Comparison of ENCODE assay signal across 19 cellular contexts in the genomic region with DNA sequence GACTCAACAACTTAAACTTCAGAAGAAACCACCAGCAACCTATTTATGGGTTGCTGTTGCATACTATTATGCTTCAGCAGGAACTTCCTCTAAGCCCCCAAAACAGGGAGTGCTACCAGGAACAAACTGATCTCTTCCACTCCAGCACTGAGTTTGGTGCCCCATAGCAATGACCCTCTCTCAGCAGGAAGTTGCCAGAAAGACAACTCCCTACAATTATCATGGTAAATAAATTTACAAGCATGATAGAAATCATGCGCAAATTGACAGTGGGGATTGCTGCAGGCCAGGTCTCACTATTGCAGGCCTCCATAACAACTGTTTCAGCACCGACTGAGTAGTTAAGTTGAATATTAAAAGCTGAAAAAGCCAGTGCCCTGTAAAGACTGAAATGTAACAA.
DNase-seq lines count a peak whose midpoint lies in the region; ATAC-seq and TF ChIP-seq lines count a peak whose summit lies in the region.
"Had no signal": no experiment of that assay in that cellular context is flagged by ENCODE, and none has a peak within 500 bp of the region (broad histone marks: within the 10 kb centered on the region; RNA-seq: fewer than 3 reads in every experiment).

No MANE protein-coding gene starts in this region.

- peaks cover 42% of the 10 kb centered on the region for H3K9me3 Mint-ChIP-seq in WTC11

- no peak for TF ChIP-seq CTCF in C4-2B (conservative IDR thresholded peaks at IDR 0.05)
- no peak for TF ChIP-seq CTCF in WTC11 (IDR thresholded peaks at IDR 0.05)
- TF ChIP-seq CTCF in thyroid gland (IDR thresholded peaks at IDR 0.05) = no peak

- ATAC-seq in WTC11 = peak; percentile 94
- no peak for ATAC-seq in HG03439 (IDR thresholded peaks at IDR 0.05; ENCODE audit: unreplicated experiment)
- no peak for ATAC-seq in HG03280 (IDR thresholded peaks at IDR 0.05; ENCODE audit: unreplicated experiment)
- no peak for ATAC-seq in HG03521 (IDR thresholded peaks at IDR 0.05; ENCODE audit: unreplicated experiment)
- ATAC-seq: CD8-positive, alpha-beta T cell had no signal

- no peak overlapping the region for H3K4me3 Mint-ChIP-seq in WTC11
- H3K4me3 Mint-ChIP-seq: CD8-positive, alpha-beta T cell had no signal

- POLR2A ChIA-PET in WTC11 (lab: Charles Lee) = no interaction called here

- H3K4me1 ChIP-seq in thyroid gland = no peaks in the 10 kb centered on the region
- H3K4me1 ChIP-seq: SJCRH30 had no signal

- CTCF ChIA-PET in WTC11 (lab: Charles Lee) = no interaction called here

- H3K9me3 ChIP-seq in thyroid gland = no peaks in the 10 kb centered on the region
- H3K9me3 ChIP-seq: SJCRH30 had no signal

- 69 to 73% methylated on average over 2 of the region's 2 CpGs for whole genome bisulfite sequencing in thyroid gland, 2 donors

- H3K27ac ChIP-seq in C4-2B (peak overlapping the region; percentile 17; the same call in 1 of the 2 replicates), thyroid gland (no peak overlapping the region)
- H3K27ac ChIP-seq: KMS-11, SJCRH30 had no signal

- H3K4me1 Mint-ChIP-seq in WTC11 = peaks cover 30% of the 10 kb centered on the region

- no peaks in the 10 kb centered on the region for H3K27me3 ChIP-seq in thyroid gland
- H3K27me3 ChIP-seq: SJCRH30 had no signal

- no peak overlapping the region for H3K4me3 ChIP-seq in thyroid gland (replicated peaks in 1 of 3)
- H3K4me3 ChIP-seq: SJCRH30 had no signal

- intact Hi-C loops in thyroid gland (cut with DNase I) = no loop called here

- no peaks in the 10 kb centered on the region; the same call in none of the 2 replicates for H3K27me3 Mint-ChIP-seq in WTC11 (ENCODE audit: low read depth)

- peak overlapping the region; percentile 89 for H3K27ac Mint-ChIP-seq in WTC11
- H3K27ac Mint-ChIP-seq: CD8-positive, alpha-beta T cell had no signal

- TF ChIP-seq POLR2A in thyroid gland (IDR thresholded peaks at IDR 0.05) = no peak

- H3K36me3 Mint-ChIP-seq in WTC11 = peaks cover 43% of the 10 kb centered on the region
- H3K36me3 Mint-ChIP-seq: CD8-positive, alpha-beta T cell had no signal

- DNase-seq in HT-29 (ENCODE audit: low spot score) (peak; percentile 9), NCI-H69 (lab: John Stamatoyannopoulos, UW) (peak; percentile 75), WTC11 (ENCODE audit: low spot score) (no peak), thyroid gland (no peak)
- DNase-seq: CD8-positive, alpha-beta T cell; DMS79; H7; NCI-H1105; NCI-H2171 treated with DMSO at 0.1 percent for 48 hours; NCI-H446; NCI-H526 treated with DMSO at 0.1 percent for 48 hours; NK-92 treated with Interleukin-12 subunit alpha and Interleukin-12 subunit beta, amount 100 ng/mL, for 24 hours; RPMI8226; SJCRH30 had no signal

- no peaks in the 10 kb centered on the region for H3K36me3 ChIP-seq in thyroid gland
- H3K36me3 ChIP-seq: SJCRH30 had no signal

TF ChIP-seq in WTC11, 78 proteins besides CTCF, POLR2A, EP300 and RAD21:
- TF ChIP-seq ZNF138 (CRISPR knock-in tag; conservative IDR thresholded peaks at IDR 0.05) (no peak), MXD4 (CRISPR knock-in tag; IDR thresholded peaks at IDR 0.05; ENCODE audit: borderline replicate concordance) (no peak), NR1H2 (CRISPR knock-in tag; IDR thresholded peaks at IDR 0.05) (no peak), ZBTB21 (CRISPR knock-in tag; IDR thresholded peaks at IDR 0.05; ENCODE audit: borderline replicate concordance) (no peak), ZNF232 (CRISPR knock-in tag; IDR thresholded peaks at IDR 0.05) (peak; percentile 55; the same call in 1 of the 2 replicates), GTF2I (CRISPR knock-in tag; conservative IDR thresholded peaks at IDR 0.05) (no peak), SMAD3 (CRISPR knock-in tag; IDR thresholded peaks at IDR 0.05; ENCODE audit: borderline replicate concordance) (peak; percentile 51; the same call in 1 of the 2 replicates), ETV6 (CRISPR knock-in tag; IDR thresholded peaks at IDR 0.05) (peak; percentile 92; the same call in 1 of the 2 replicates), OVOL2 (CRISPR knock-in tag; IDR thresholded peaks at IDR 0.05; ENCODE audit: borderline replicate concordance) (no peak), FOXK1 (CRISPR knock-in tag; IDR thresholded peaks at IDR 0.05) (no peak), ZNF317 (CRISPR knock-in tag; IDR thresholded peaks at IDR 0.05; ENCODE audit: borderline replicate concordance, low read depth) (no peak), IRF2 (CRISPR knock-in tag; IDR thresholded peaks at IDR 0.05; ENCODE audit: borderline replicate concordance, low read depth) (no peak), CREM (CRISPR knock-in tag; IDR thresholded peaks at IDR 0.05) (no peak), SOX15 (CRISPR knock-in tag; IDR thresholded peaks at IDR 0.05) (no peak), NR3C1 (CRISPR knock-in tag; conservative IDR thresholded peaks at IDR 0.05; ENCODE audit: low read depth) (0 out of 2 replicates have a peak, but pooled peaks have one; percentile 62), HMGA2 (CRISPR knock-in tag; IDR thresholded peaks at IDR 0.05) (no peak)
- TF ChIP-seq, protein P1, sequence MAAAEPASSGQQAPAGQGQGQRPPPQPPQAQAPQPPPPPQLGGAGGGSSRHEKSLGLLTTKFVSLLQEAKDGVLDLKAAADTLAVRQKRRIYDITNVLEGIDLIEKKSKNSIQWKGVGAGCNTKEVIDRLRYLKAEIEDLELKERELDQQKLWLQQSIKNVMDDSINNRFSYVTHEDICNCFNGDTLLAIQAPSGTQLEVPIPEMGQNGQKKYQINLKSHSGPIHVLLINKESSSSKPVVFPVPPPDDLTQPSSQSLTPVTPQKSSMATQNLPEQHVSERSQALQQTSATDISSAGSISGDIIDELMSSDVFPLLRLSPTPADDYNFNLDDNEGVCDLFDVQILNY (CRISPR knock-in tag; IDR thresholded peaks at IDR 0.05) = no peak
- TF ChIP-seq, protein P2, sequence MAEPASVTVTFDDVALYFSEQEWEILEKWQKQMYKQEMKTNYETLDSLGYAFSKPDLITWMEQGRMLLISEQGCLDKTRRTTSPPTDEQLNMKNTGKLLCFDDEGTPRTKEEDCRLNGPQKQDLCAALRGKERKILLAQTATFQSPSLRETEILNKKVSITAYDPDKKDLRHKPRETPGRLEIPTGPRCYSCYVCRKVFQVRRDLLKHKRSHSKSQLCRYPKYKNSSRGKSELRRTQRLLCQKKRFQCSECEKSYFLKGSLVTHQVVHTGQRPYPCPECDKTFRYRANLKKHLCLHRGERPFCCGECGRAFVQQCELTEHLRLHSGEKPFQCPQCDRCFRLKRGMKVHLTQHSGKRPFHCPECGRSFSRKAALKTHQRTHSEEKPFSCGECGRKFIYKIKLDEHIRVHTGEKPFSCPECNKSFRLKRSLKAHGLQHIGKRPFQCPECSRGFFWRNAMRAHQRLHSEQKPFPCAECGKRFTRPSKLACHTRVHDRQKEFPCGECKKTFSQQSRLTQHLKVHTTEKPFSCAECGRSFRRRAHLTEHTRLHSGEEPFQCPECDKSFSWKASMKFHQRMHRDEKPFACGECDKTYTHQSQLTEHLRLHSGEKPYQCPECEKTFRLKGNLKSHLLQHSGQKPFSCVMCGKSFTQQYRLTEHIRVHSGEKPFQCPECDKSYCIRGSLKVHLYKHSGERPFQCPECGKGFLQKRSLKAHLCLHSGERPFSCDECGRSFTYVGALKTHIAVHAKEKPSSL (CRISPR knock-in tag; conservative IDR thresholded peaks at IDR 0.05) = no peak
- TF ChIP-seq, protein P3, sequence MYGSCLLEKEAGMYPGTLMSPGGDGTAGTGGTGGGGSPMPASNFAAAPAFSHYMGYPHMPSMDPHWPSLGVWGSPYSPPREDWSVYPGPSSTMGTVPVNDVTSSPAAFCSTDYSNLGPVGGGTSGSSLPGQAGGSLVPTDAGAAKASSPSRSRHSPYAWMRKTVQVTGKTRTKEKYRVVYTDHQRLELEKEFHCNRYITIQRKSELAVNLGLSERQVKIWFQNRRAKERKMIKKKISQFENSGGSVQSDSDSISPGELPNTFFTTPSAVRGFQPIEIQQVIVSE (CRISPR knock-in tag; IDR thresholded peaks at IDR 0.05; ENCODE audit: borderline replicate concordance) = no peak
- TF ChIP-seq, protein P4, sequence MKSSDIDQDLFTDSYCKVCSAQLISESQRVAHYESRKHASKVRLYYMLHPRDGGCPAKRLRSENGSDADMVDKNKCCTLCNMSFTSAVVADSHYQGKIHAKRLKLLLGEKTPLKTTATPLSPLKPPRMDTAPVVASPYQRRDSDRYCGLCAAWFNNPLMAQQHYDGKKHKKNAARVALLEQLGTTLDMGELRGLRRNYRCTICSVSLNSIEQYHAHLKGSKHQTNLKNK (CRISPR knock-in tag; IDR thresholded peaks at IDR 0.05) = no peak
- TF ChIP-seq, protein P5, sequence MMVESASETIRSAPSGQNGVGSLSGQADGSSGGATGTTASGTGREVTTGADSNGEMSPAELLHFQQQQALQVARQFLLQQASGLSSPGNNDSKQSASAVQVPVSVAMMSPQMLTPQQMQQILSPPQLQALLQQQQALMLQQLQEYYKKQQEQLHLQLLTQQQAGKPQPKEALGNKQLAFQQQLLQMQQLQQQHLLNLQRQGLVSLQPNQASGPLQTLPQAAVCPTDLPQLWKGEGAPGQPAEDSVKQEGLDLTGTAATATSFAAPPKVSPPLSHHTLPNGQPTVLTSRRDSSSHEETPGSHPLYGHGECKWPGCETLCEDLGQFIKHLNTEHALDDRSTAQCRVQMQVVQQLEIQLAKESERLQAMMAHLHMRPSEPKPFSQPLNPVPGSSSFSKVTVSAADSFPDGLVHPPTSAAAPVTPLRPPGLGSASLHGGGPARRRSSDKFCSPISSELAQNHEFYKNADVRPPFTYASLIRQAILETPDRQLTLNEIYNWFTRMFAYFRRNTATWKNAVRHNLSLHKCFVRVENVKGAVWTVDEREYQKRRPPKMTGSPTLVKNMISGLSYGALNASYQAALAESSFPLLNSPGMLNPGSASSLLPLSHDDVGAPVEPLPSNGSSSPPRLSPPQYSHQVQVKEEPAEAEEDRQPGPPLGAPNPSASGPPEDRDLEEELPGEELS (CRISPR knock-in tag; IDR thresholded peaks at IDR 0.05) = peak; percentile 80; the same call in 1 of the 2 replicates
- TF ChIP-seq, protein P6, sequence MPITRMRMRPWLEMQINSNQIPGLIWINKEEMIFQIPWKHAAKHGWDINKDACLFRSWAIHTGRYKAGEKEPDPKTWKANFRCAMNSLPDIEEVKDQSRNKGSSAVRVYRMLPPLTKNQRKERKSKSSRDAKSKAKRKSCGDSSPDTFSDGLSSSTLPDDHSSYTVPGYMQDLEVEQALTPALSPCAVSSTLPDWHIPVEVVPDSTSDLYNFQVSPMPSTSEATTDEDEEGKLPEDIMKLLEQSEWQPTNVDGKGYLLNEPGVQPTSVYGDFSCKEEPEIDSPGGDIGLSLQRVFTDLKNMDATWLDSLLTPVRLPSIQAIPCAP (CRISPR knock-in tag; IDR thresholded peaks at IDR 0.05) = 0 out of 2 replicates have a peak, but pooled peaks have one; percentile 72

Comparison
In these comparisons a context has a peak if more than half of its experiments do, and no peak if none do; other contexts are left out.
1. DNase-seq: peak in HT-29 (single experiment) and NCI-H69 (single experiment); none in WTC11 (single experiment) and thyroid gland (0 of 2).